In genomic region chr12:49347307-49348237, GRCh38 we compare ENCODE assay signal across 1 cellular context.
TF ChIP-seq lines count a peak whose summit lies in the region.

No MANE protein-coding gene starts in this region.

TF ChIP-seq in A549, 52 proteins besides CTCF, POLR2A, EP300 and RAD21 (continued from another document):
- TF ChIP-seq CHD2 (IDR thresholded peaks at IDR 0.05; ENCODE audit: low read length, partially characterized antibody) = peak; percentile 28
- peak; percentile 92; the same call in 1 of the 2 replicates for TF ChIP-seq MAZ (IDR thresholded peaks at IDR 0.05; ENCODE audit: borderline replicate concordance, low read depth, low read length)
- no peak for TF ChIP-seq HOXB5 (CRISPR knock-in tag; IDR thresholded peaks at IDR 0.05)
- no peak; the same call in 1 of the 2 replicates for TF ChIP-seq ZC3H11A (IDR thresholded peaks at IDR 0.05)
- TF ChIP-seq SMC3 (IDR thresholded peaks at IDR 0.05) = peak; percentile 74
- peak; percentile 80 for TF ChIP-seq PHF8 (IDR thresholded peaks at IDR 0.05; ENCODE audit: borderline replicate concordance, low read depth)
- TF ChIP-seq, protein P1, sequence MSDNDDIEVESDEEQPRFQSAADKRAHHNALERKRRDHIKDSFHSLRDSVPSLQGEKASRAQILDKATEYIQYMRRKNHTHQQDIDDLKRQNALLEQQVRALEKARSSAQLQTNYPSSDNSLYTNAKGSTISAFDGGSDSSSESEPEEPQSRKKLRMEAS (IDR thresholded peaks at IDR 0.05) = peak; percentile 72
- TF ChIP-seq KDM1A (IDR thresholded peaks at IDR 0.05; ENCODE audit: low read depth) = no peak
- TF ChIP-seq TFCP2L1 (CRISPR knock-in tag; IDR thresholded peaks at IDR 0.05) = no peak
- no peak for TF ChIP-seq ZSCAN20 (CRISPR knock-in tag; IDR thresholded peaks at IDR 0.05)
- TF ChIP-seq JUN (IDR thresholded peaks at IDR 0.05) = peak; percentile 49 to 83; a peak in 3 of 5 replicates
- TF ChIP-seq FOSB (CRISPR knock-in tag; IDR thresholded peaks at IDR 0.05) = 0 out of 2 replicates have a peak, but pooled peaks have one; percentile 48
- peak; percentile 44; the same call in 1 of the 2 replicates for TF ChIP-seq E2F6 (IDR thresholded peaks at IDR 0.05; ENCODE audit: borderline replicate concordance, low read depth)
- TF ChIP-seq BCL3 (IDR thresholded peaks at IDR 0.05) = peak; percentile 70; the same call in 1 of the 3 replicates
